In the genomic region with DNA sequence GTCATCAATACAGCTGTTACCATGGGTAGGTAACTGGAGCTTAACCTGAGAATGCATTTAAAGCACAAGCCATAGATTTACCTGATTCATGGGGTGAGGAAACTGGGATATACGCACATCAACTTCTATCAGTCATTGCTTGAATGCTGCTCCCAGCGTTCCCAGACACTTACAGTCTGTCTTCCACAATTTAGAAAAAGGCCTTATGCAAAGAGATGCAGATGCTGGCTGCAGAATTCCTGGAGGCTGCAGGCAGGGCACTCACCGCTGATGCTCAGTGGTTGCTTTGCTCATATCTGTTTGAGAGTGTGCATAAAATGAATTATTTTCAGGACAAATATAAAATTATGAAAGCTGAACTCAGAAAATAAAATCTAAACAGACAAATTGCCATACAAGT, we compare ENCODE assay signal across 2 cellular contexts.
TF ChIP-seq lines count a peak whose summit lies in the region.

No MANE protein-coding gene starts in this region.

TF ChIP-seq in IMR-90, 13 proteins besides CTCF, POLR2A, EP300 and RAD21:
- TF ChIP-seq, protein P1, sequence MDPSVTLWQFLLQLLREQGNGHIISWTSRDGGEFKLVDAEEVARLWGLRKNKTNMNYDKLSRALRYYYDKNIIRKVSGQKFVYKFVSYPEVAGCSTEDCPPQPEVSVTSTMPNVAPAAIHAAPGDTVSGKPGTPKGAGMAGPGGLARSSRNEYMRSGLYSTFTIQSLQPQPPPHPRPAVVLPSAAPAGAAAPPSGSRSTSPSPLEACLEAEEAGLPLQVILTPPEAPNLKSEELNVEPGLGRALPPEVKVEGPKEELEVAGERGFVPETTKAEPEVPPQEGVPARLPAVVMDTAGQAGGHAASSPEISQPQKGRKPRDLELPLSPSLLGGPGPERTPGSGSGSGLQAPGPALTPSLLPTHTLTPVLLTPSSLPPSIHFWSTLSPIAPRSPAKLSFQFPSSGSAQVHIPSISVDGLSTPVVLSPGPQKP (IDR thresholded peaks at IDR 0.05; ENCODE audit: borderline replicate concordance, low read depth, low read length) = no peak
- no peak for TF ChIP-seq BHLHE40 (IDR thresholded peaks at IDR 0.05; ENCODE audit: low read depth, low read length)
- TF ChIP-seq FOS (IDR thresholded peaks at IDR 0.05; ENCODE audit: low read depth, low read length) = no peak
- TF ChIP-seq SMC3 (IDR thresholded peaks at IDR 0.05; ENCODE audit: low read depth, low read length) = no peak
- TF ChIP-seq CHD1 (IDR thresholded peaks at IDR 0.05; ENCODE audit: low read depth, low read length) = no peak
- TF ChIP-seq, protein P2, sequence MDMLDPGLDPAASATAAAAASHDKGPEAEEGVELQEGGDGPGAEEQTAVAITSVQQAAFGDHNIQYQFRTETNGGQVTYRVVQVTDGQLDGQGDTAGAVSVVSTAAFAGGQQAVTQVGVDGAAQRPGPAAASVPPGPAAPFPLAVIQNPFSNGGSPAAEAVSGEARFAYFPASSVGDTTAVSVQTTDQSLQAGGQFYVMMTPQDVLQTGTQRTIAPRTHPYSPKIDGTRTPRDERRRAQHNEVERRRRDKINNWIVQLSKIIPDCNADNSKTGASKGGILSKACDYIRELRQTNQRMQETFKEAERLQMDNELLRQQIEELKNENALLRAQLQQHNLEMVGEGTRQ (IDR thresholded peaks at IDR 0.05; ENCODE audit: low read depth, low read length) = no peak
- no peak for TF ChIP-seq CEBPB (IDR thresholded peaks at IDR 0.05; ENCODE audit: low read depth, low read length)
- no peak for TF ChIP-seq MXI1 (IDR thresholded peaks at IDR 0.05; ENCODE audit: borderline replicate concordance, low read depth, low read length)
- no peak for TF ChIP-seq RCOR1 (IDR thresholded peaks at IDR 0.05; ENCODE audit: insufficient replicate concordance, low read length)
- no peak for TF ChIP-seq MAZ (IDR thresholded peaks at IDR 0.05; ENCODE audit: borderline replicate concordance, low read depth, low read length)
- TF ChIP-seq NFE2L2 (IDR thresholded peaks at IDR 0.05; ENCODE audit: low read depth, low read length) = no peak
- no peak for TF ChIP-seq RFX5 (IDR thresholded peaks at IDR 0.05; ENCODE audit: low read depth, low read length)

TF ChIP-seq in H1, 55 proteins besides CTCF, POLR2A, EP300 and RAD21:
- TF ChIP-seq SP1 (IDR thresholded peaks at IDR 0.05; ENCODE audit: low read depth, low read length) = no peak
